In genomic region chr6:168926306-168926705, GRCh38 we compare ENCODE assay signal across 2 cellular contexts.
A peak's percentile ranks its signal among the peaks of the same experiment; 100 is the strongest.
TF ChIP-seq lines count a peak whose summit lies in the region.

No MANE protein-coding gene starts in this region.

TF ChIP-seq in HEK293, 187 proteins besides CTCF, POLR2A, EP300 and RAD21:
- no peak for TF ChIP-seq INSM2 (tag by site-specific recombination; IDR thresholded peaks at IDR 0.05)
- TF ChIP-seq ZSCAN4 (tag by site-specific recombination; IDR thresholded peaks at IDR 0.05) = peak; percentile 77
- no peak for TF ChIP-seq YY1 (tag by site-specific recombination; IDR thresholded peaks at IDR 0.05)
TF ChIP-seq in HEK293: peak in this region for 1.

TF ChIP-seq in H1, 55 proteins besides CTCF, POLR2A, EP300 and RAD21:
- TF ChIP-seq FOSL1 (IDR thresholded peaks at IDR 0.05; ENCODE audit: insufficient read depth, low read depth, low read length) (no peak), KDM4A (IDR thresholded peaks at IDR 0.05; ENCODE audit: low read depth, low read length, severe bottlenecking) (no peak), RXRA (IDR thresholded peaks at IDR 0.05; ENCODE audit: insufficient read depth, low read depth, low read length) (no peak), CTBP2 (IDR thresholded peaks at IDR 0.05; ENCODE audit: borderline replicate concordance, insufficient read depth, insufficient read length, low read length) (no peak), POLR2AphosphoS5 (IDR thresholded peaks at IDR 0.05; ENCODE audit: low read depth, low read length) (no peak), JUND (IDR thresholded peaks at IDR 0.05; ENCODE audit: low read length) (no peak), ZNF274 (IDR thresholded peaks at IDR 0.05; ENCODE audit: borderline replicate concordance, extremely low read depth, low read length) (no peak), YY1 (IDR thresholded peaks at IDR 0.05; ENCODE audit: low read depth, low read length) (no peak), ASH2L (IDR thresholded peaks at IDR 0.05; ENCODE audit: low read length) (no peak), SUZ12 (IDR thresholded peaks at IDR 0.05; ENCODE audit: low read length) (no peak), CHD2 (IDR thresholded peaks at IDR 0.05; ENCODE audit: low read length) (no peak), RNF2 (IDR thresholded peaks at IDR 0.05; ENCODE audit: borderline replicate concordance, low read depth, low read length, missing control alignments, poor library complexity, severe bottlenecking) (no peak), CHD1 (IDR thresholded peaks at IDR 0.05; ENCODE audit: low read depth, low read length) (no peak), RFX5 (IDR thresholded peaks at IDR 0.05; ENCODE audit: borderline replicate concordance, low read depth, low read length) (no peak), TBP (IDR thresholded peaks at IDR 0.05; ENCODE audit: low read depth, low read length) (no peak)
- TF ChIP-seq, protein P1, sequence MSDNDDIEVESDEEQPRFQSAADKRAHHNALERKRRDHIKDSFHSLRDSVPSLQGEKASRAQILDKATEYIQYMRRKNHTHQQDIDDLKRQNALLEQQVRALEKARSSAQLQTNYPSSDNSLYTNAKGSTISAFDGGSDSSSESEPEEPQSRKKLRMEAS (IDR thresholded peaks at IDR 0.05) = no peak
- TF ChIP-seq, protein P2, sequence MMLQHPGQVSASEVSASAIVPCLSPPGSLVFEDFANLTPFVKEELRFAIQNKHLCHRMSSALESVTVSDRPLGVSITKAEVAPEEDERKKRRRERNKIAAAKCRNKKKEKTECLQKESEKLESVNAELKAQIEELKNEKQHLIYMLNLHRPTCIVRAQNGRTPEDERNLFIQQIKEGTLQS (IDR thresholded peaks at IDR 0.05; ENCODE audit: insufficient read depth, low read depth, low read length) = no peak
